Comparison of ENCODE assay signal across 21 cellular contexts in genomic region chr10:13774303-13774893, GRCh38.
DNase-seq lines count a peak whose midpoint lies in the region; ATAC-seq and TF ChIP-seq lines count a peak whose summit lies in the region.
"Had no signal": no experiment of that assay in that cellular context is flagged by ENCODE, and none has a peak within 500 bp of the region (broad histone marks: within the 10 kb centered on the region; RNA-seq: fewer than 3 reads in every experiment).

No MANE protein-coding gene starts in this region.

- intact Hi-C loops in heart left ventricle (cut with DNase I) (loop anchor here in 3 of 10 donors (5.0 to 10.0 kb wide), 3 partner anchors 47 to 70 kb away; no protein-coding TSS in a partner anchor), left ventricle myocardium superior (cut with micrococcal nuclease) (no loop called here)

- no peak overlapping the region for H3K4me3 Mint-ChIP-seq in chondrocyte (ENCODE audit: unreplicated experiment)
- H3K4me3 Mint-ChIP-seq: GM23338 had no signal

- peaks cover 32% of the 10 kb centered on the region for H3K36me3 Mint-ChIP-seq in chondrocyte (ENCODE audit: low read depth)

- TF ChIP-seq POLR2A in heart left ventricle (IDR thresholded peaks at IDR 0.05), result no peak

- H3K4me3 ChIP-seq in heart left ventricle (peak overlapping the region in 4 of 12 donors; percentile 4 to 21 (median 10)), right atrium auricular region (no peak overlapping the region), coronary artery (no peak overlapping the region)
- H3K4me3 ChIP-seq: A549, GM23338 had no signal

- H3K36me3 ChIP-seq in heart left ventricle (no peaks in the 10 kb centered on the region), right atrium auricular region (no peaks in the 10 kb centered on the region)

- H3K9me3 ChIP-seq in heart left ventricle (no peaks in the 10 kb centered on the region), right atrium auricular region (no peaks in the 10 kb centered on the region)

- H3K4me1 ChIP-seq in heart left ventricle (peaks cover 0 to 29% (median 11%) of the 10 kb centered on the region in 12 donors), right atrium auricular region (peaks cover 0 to 9% of the 10 kb centered on the region in 2 donors)
- H3K4me1 ChIP-seq: A549 had no signal

- peaks cover 39% of the 10 kb centered on the region for H3K4me1 Mint-ChIP-seq in chondrocyte (ENCODE audit: low read depth)

- peak in 2 of 4 donors; percentile 17 to 37 for ATAC-seq in heart left ventricle
- peak; percentile 60 for ATAC-seq in left ventricle myocardium superior
- no peak for ATAC-seq in HG03342 (IDR thresholded peaks at IDR 0.05; ENCODE audit: unreplicated experiment)
- ATAC-seq: A549, GM23338, Panc1 had no signal

- peak overlapping the region; percentile 55 for H3K27ac Mint-ChIP-seq in chondrocyte (ENCODE audit: unreplicated experiment)
- H3K27ac Mint-ChIP-seq: GM23338 had no signal

- H3K27me3 Mint-ChIP-seq in chondrocyte (ENCODE audit: low read depth), result no peaks in the 10 kb centered on the region

- DNase-seq in heart left ventricle (no peak), right atrium auricular region (ENCODE audit: low spot score) (no peak), chondrocyte (ENCODE audit: low spot score) (no peak), left ventricle myocardium superior (no peak), NOMO-1 treated with dmso at 0.1 percent for 144 hours (lab: John Stamatoyannopoulos, UW; ENCODE audit: unreplicated experiment) (no peak), coronary artery (ENCODE audit: low spot score) (no peak), MV-4-11 (lab: John Stamatoyannopoulos, UW) (no peak)
- DNase-seq: DMS153, EL, Karpas-422, MM.1S, NCI-H1105 treated with DMSO at 0.1 percent for 48 hours, NCI-H187, NCI-H446 treated with DMSO at 0.1 percent for 48 hours, NCI-H748 treated with DMSO at 0.1 percent for 48 hours, SHP77 treated with DMSO at 0.1 percent for 48 hours had no signal

- 37 to 58% (median 45%) methylated on average over 9 of the region's 9 CpGs for WGBS in heart left ventricle, 4 donors

- TF ChIP-seq CTCF in heart left ventricle (IDR thresholded peaks at IDR 0.05) (no peak), right atrium auricular region (IDR thresholded peaks at IDR 0.05) (no peak), chondrocyte (IDR thresholded peaks at IDR 0.05) (no peak), coronary artery (IDR thresholded peaks at IDR 0.05) (no peak)

- no peaks in the 10 kb centered on the region for H3K9me3 Mint-ChIP-seq in chondrocyte (ENCODE audit: low read depth)

- H3K27me3 ChIP-seq in heart left ventricle, result no peaks in the 10 kb centered on the region
- no peaks in the 10 kb centered on the region for H3K27me3 ChIP-seq in right atrium auricular region

- H3K27ac ChIP-seq in heart left ventricle, result peak overlapping the region in 10 of 12 donors; percentile 15 to 53 (median 38)
- peak overlapping the region in 1 of 2 donors; percentile 47 for H3K27ac ChIP-seq in right atrium auricular region
- H3K27ac ChIP-seq in coronary artery, result no peak overlapping the region
- H3K27ac ChIP-seq: A549, C4-2B had no signal

Comparison
In these comparisons a context has a peak if more than half of its experiments do, and no peak if none do; other contexts are left out.
1. H3K27ac ChIP-seq: peak in heart left ventricle (10 of 12); none in coronary artery (0 of 2).